27 cellular contexts compared by ENCODE assay signal in genomic region chr13:41682001-41682400, GRCh38.
"Had no signal": no experiment of that assay in that cellular context is flagged by ENCODE, and none has a peak within 500 bp of the region (broad histone marks: within the 10 kb centered on the region; RNA-seq: fewer than 3 reads in every experiment).

No MANE protein-coding gene starts in this region.

- H3K4me3 ChIP-seq: colonic mucosa, coronary artery, dorsolateral prefrontal cortex, esophagus muscularis mucosa, esophagus squamous epithelium, gastrocnemius medialis, gastroesophageal sphincter, heart right ventricle had no signal

- H3K27me3 Mint-ChIP-seq: dendritic cell treated with granulocyte-macrophage colony-stimulating factor and Interleukin-4, amounts not matched to agents 40 ng/mL and 50 ng/mL, for 4 days; effector memory CD8-positive, alpha-beta T cell had no signal

- H3K4me1 ChIP-seq: colonic mucosa, esophagus squamous epithelium, foreskin keratinocyte had no signal

- H3K27me3 ChIP-seq: colonic mucosa, dorsolateral prefrontal cortex, esophagus muscularis mucosa, esophagus squamous epithelium, foreskin keratinocyte, gastrocnemius medialis, gastroesophageal sphincter, heart right ventricle had no signal

- H3K4me3 Mint-ChIP-seq: dendritic cell treated with granulocyte-macrophage colony-stimulating factor and Interleukin-4, amounts not matched to agents 40 ng/mL and 50 ng/mL, for 4 days; effector memory CD8-positive, alpha-beta T cell; endodermal cell had no signal

- H3K36me3 ChIP-seq: colonic mucosa had no signal

- DNase-seq: colonic mucosa; cortex of kidney; dermis blood vessel endothelial cell; dorsolateral prefrontal cortex; effector CD4-positive, alpha-beta T cell; effector CD8-positive, alpha-beta T cell; effector memory CD4-positive, alpha-beta T cell; effector memory CD8-positive, alpha-beta T cell; endodermal cell; erythroblast; esophagus squamous epithelium; foreskin fibroblast; foreskin keratinocyte; foreskin melanocyte; gastrocnemius medialis; glutamatergic neuron; head of caudate nucleus; heart right ventricle had no signal

- H3K27ac ChIP-seq: colonic mucosa, coronary artery, dorsolateral prefrontal cortex, epithelial cell of prostate, esophagus muscularis mucosa, esophagus squamous epithelium, foreskin keratinocyte, gastrocnemius medialis, gastroesophageal sphincter, heart right ventricle had no signal

- H3K27ac Mint-ChIP-seq: dendritic cell treated with granulocyte-macrophage colony-stimulating factor and Interleukin-4, amounts not matched to agents 40 ng/mL and 50 ng/mL, for 4 days; endodermal cell had no signal

- FAIRE-seq: colon, endometrium, frontal cortex had no signal

- ATAC-seq: effector memory CD8-positive, alpha-beta T cell; esophagus mucosa; foreskin keratinocyte; gastrocnemius medialis; gastroesophageal sphincter had no signal

- H3K9me3 ChIP-seq: colonic mucosa, esophagus muscularis mucosa, esophagus squamous epithelium, gastrocnemius medialis, gastroesophageal sphincter, heart right ventricle had no signal

- H3K9me3 Mint-ChIP-seq: dendritic cell treated with granulocyte-macrophage colony-stimulating factor and Interleukin-4, amounts not matched to agents 40 ng/mL and 50 ng/mL, for 4 days; effector memory CD8-positive, alpha-beta T cell; endodermal cell had no signal
